8 cellular contexts compared by ENCODE assay signal in the genomic region with DNA sequence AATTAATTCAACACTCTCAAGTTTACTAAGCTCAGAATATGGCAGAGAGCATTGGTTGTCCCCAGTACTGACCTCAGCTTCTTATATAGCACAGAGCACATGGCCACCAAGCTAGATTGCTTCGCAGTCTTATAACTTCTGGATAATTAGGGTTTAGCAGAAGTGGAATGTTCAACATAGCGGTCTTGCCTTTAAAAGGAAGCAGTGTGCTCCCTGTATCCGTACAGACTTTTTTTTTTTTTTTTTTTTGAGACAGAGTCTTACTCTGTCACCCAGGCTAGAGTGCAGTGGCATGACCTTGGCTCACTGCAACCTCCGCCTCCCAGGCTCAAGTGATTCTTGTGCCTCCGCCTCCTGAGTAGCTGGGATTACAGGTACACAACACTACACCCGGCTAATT. TPM values are rescaled to one million over a fixed set of nuclear protein-coding genes. Genes with fewer than 3 reads are reported as not detected.
A peak's percentile ranks its signal among the peaks of the same experiment; 100 is the strongest.
DNase-seq lines count a peak whose midpoint lies in the region; ATAC-seq, FAIRE-seq and TF ChIP-seq lines count a peak whose summit lies in the region.
"Not testable (repeated sequence)": the region's sequence is repeated elsewhere in the genome, so short reads cannot be mapped to it uniquely, and the experiment has no call there.

No MANE protein-coding gene starts in this region.

- not testable (repeated sequence) for TF ChIP-seq POLR2A in HepG2 (IDR thresholded peaks at IDR 0.05; ENCODE audit: insufficient read depth in 1 of 2, low read depth in 2 of 2, low read length in 2 of 2)

- not testable (repeated sequence) for H3K9ac ChIP-seq in HepG2 (ENCODE audit: insufficient read depth, low read depth, low read length)

- peak overlapping the region; percentile 17 for H3K4me3 Mint-ChIP-seq in dendritic cell treated with granulocyte-macrophage colony-stimulating factor and Interleukin-4, amounts not matched to agents 40 ng/mL and 50 ng/mL, for 4 days

- not testable (repeated sequence) for H3K36me3 ChIP-seq in HepG2 (replicated peaks in 1 of 2; ENCODE audit: control insufficient read depth in 1 of 2, insufficient read depth in 2 of 2, low read length in 2 of 2); pancreas
- H3K36me3 ChIP-seq in upper lobe of right lung = peaks cover 13% of the 10 kb centered on the region

- not testable (repeated sequence) for H3K9me3 ChIP-seq in HepG2 (ENCODE audit: low read length); pancreas; upper lobe of right lung

- ATAC-seq in left ventricle myocardium superior = peak; percentile 26
- peak; percentile 56 for ATAC-seq in HepG2
- ATAC-seq in pancreas = peak in 3 of 4 donors; percentile 16 to 52 (median 47)
- ATAC-seq in upper lobe of right lung = peak; percentile 62

- H3K27me3 ChIP-seq in HL-60 (ENCODE audit: insufficient read depth, poor library complexity, severe bottlenecking); HepG2 (ENCODE audit: control insufficient read depth in 1 of 2, insufficient read depth in 2 of 2, low read length in 2 of 2); pancreas; upper lobe of right lung: not testable (repeated sequence)

- not testable (repeated sequence) for H3K9me3 Mint-ChIP-seq in dendritic cell treated with granulocyte-macrophage colony-stimulating factor and Interleukin-4, amounts not matched to agents 40 ng/mL and 50 ng/mL, for 4 days

- intact Hi-C loops in dendritic cell treated with granulocyte-macrophage colony-stimulating factor and Interleukin-4, amounts not matched to agents 40 ng/mL and 50 ng/mL, for 4 days (cut with micrococcal nuclease); left ventricle myocardium superior (cut with micrococcal nuclease); HepG2 (cut with micrococcal nuclease; ENCODE audit: unreplicated experiment); pancreas (cut with DNase I); upper lobe of right lung (cut with DNase I): not testable (repeated sequence)

- not testable (repeated sequence) for H3K4me3 ChIP-seq in HL-60 (replicated peaks; ENCODE audit: insufficient read depth, low read length); HepG2 (replicated peaks in 1 of 3; ENCODE audit: insufficient read depth in 1 of 3, low read depth in 2 of 3, low read length in 3 of 3); pancreas; upper lobe of right lung

- CTCF ChIA-PET in HepG2 (lab: Yijun Ruan, JAX; ENCODE audit: low intra/inter-chr PET ratio, low total read pairs) = not testable (repeated sequence)

- H3K27ac ChIP-seq in HL-60 (replicated peaks) (peak overlapping the region; percentile 66), VCaP (peak overlapping the region; percentile 83)
- not testable (repeated sequence) for H3K27ac ChIP-seq in HepG2 (ENCODE audit: extremely low read length, insufficient read depth, low read length); pancreas; upper lobe of right lung

- in situ Hi-C loops in HepG2 (cut with HindIII; ENCODE audit: extremely low pct_ligation_motif_present, low pct_unique_long_range_greater_than_20kb) = not testable (repeated sequence)

- H3K27ac Mint-ChIP-seq in dendritic cell treated with granulocyte-macrophage colony-stimulating factor and Interleukin-4, amounts not matched to agents 40 ng/mL and 50 ng/mL, for 4 days = peak overlapping the region; percentile 64

- TF ChIP-seq EP300 in HepG2 (IDR thresholded peaks at IDR 0.05; ENCODE audit: low read depth in 2 of 2, low read length in 2 of 2); HepG2 (CRISPR knock-in tag; IDR thresholded peaks at IDR 0.05; ENCODE audit: borderline replicate concordance): not testable (repeated sequence)

- BruUV-seq in HepG2 (replicated peaks; lab: Mats Ljungman, UMichigan) = not testable (repeated sequence)

- not testable (repeated sequence) for TF ChIP-seq CTCF in HL-60 (IDR thresholded peaks at IDR 0.05; ENCODE audit: insufficient read depth, low read length); VCaP (conservative IDR thresholded peaks at IDR 0.05); HepG2 (CRISPR knock-in tag; IDR thresholded peaks at IDR 0.05); pancreas (IDR thresholded peaks at IDR 0.05); upper lobe of right lung (IDR thresholded peaks at IDR 0.05)

- not testable (repeated sequence) for H3K79me2 ChIP-seq in HepG2 (ENCODE audit: insufficient read depth, low read length)

- H4K20me1 ChIP-seq in HepG2 (ENCODE audit: insufficient read depth, low read length) = not testable (repeated sequence)

- H2AFZ ChIP-seq in HepG2 (ENCODE audit: low read length) = not testable (repeated sequence)

- POLR2A ChIA-PET in HepG2 (lab: Yijun Ruan, JAX) = interaction anchor here (1.2 kb wide), 1 partner anchor 12 kb away, joined by 3 read pairs; no protein-coding TSS in a partner anchor

- not testable (repeated sequence) for H3K4me1 ChIP-seq in HepG2 (ENCODE audit: insufficient read depth, low read length); pancreas
- peaks cover 17% of the 10 kb centered on the region for H3K4me1 ChIP-seq in upper lobe of right lung

- peaks cover 45% of the 10 kb centered on the region for H3K4me1 Mint-ChIP-seq in dendritic cell treated with granulocyte-macrophage colony-stimulating factor and Interleukin-4, amounts not matched to agents 40 ng/mL and 50 ng/mL, for 4 days (ENCODE audit: low read depth)

- peak; percentile 45 for DNase-seq in CD1c-positive myeloid dendritic cell (ENCODE audit: extremely low spot score)
- peak in 1 of 2 experiments; percentile 42 for DNase-seq in HL-60 (ENCODE audit: low read depth in 1 of 2, low spot score in 1 of 2)
- not testable (repeated sequence) for DNase-seq in left ventricle myocardium superior; HepG2 (ENCODE audit: low spot score); pancreas; upper lobe of right lung

- H3K27me3 Mint-ChIP-seq in dendritic cell treated with granulocyte-macrophage colony-stimulating factor and Interleukin-4, amounts not matched to agents 40 ng/mL and 50 ng/mL, for 4 days = not testable (repeated sequence)

- H3K36me3 Mint-ChIP-seq in dendritic cell treated with granulocyte-macrophage colony-stimulating factor and Interleukin-4, amounts not matched to agents 40 ng/mL and 50 ng/mL, for 4 days (ENCODE audit: low read depth) = peaks cover 31% of the 10 kb centered on the region

- not testable (repeated sequence) for FAIRE-seq in HepG2 (lab: Jason Lieb, UNC); pancreas (lab: Jason Lieb, UNC)

- 70% methylated on average over 6 of the region's 6 CpGs for WGBS in HepG2 (ENCODE audit: low lambda C conversion rate)
- WGBS in pancreas, 2 donors = 83 to 84% methylated on average over 6 of the region's 6 CpGs

- H3K4me2 ChIP-seq in HepG2 (ENCODE audit: low read depth, low read length) = not testable (repeated sequence)

- TF ChIP-seq RAD21 in HepG2 (CRISPR knock-in tag; IDR thresholded peaks at IDR 0.05) = not testable (repeated sequence)

TF ChIP-seq in HepG2, 621 proteins besides CTCF, POLR2A, EP300 and RAD21:
- peak; percentile 55; the same call in 1 of the 2 replicates for TF ChIP-seq ZNF362 (CRISPR knock-in tag; IDR thresholded peaks at IDR 0.05; ENCODE audit: borderline replicate concordance)

RNA-seq across cellular contexts. Expression of gene CD302, which starts 13.3 kb away (rescaled TPM):
- 19.9 TPM for total RNA-seq in left ventricle myocardium superior
- 5.6 and 8.0 TPM in 2 replicates for total RNA-seq in HepG2 (2016; rRNA removed; fragmentation: Illumina TruSeq; extraction: Trizol)
- 1.4 and 1.7 TPM in 2 replicates for total RNA-seq in HepG2 (2016; cell fraction: cytosol; rRNA removed; fragmentation: Illumina TruSeq; extraction: Trizol; ENCODE audit: low read depth)
- total RNA-seq in HepG2 (2016; cell fraction: insoluble cytoplasmic fraction; rRNA removed; fragmentation: Illumina TruSeq; extraction: Trizol) = 5.5 and 7.6 TPM in 2 replicates
- total RNA-seq in HepG2 (2016; cell fraction: membrane; rRNA removed; fragmentation: Illumina TruSeq; extraction: Trizol) = 3.5 and 4.0 TPM in 2 replicates
- total RNA-seq in HepG2 (2016; cell fraction: nucleus; rRNA removed; fragmentation: Illumina TruSeq; extraction: Trizol) = 8.1 and 9.2 TPM in 2 replicates
- 15.6 and 16.0 TPM in 2 replicates for polyA plus RNA-seq in HepG2 (2011; rRNA removed)
- 6.9 and 14.7 TPM in 2 replicates for polyA plus RNA-seq in HepG2 (2011; cell fraction: cytosol; rRNA removed)
- 2.4 and 4.1 TPM in 2 replicates for polyA plus RNA-seq in HepG2 (2011; cell fraction: nucleus; rRNA removed)
- polyA plus RNA-seq in HepG2 (2012) = 14.4 and 16.4 TPM in 2 replicates
- polyA plus RNA-seq in HepG2 (2016; cell fraction: cytosol; fragmentation: Illumina TruSeq; extraction: Trizol; ENCODE audit: low read depth) = 2.1 and 2.3 TPM in 2 replicates
- polyA plus RNA-seq in HepG2 (2016; cell fraction: insoluble cytoplasmic fraction; fragmentation: Illumina TruSeq; extraction: Trizol; ENCODE audit: low read depth) = 9.4 and 9.8 TPM in 2 replicates
- 4.1 and 4.5 TPM in 2 replicates for polyA plus RNA-seq in HepG2 (2016; cell fraction: membrane; fragmentation: Illumina TruSeq; extraction: Trizol; ENCODE audit: low read depth)
- 12.9 and 15.8 TPM in 2 replicates for polyA plus RNA-seq in HepG2 (2016; cell fraction: nucleus; fragmentation: Illumina TruSeq; extraction: Trizol; ENCODE audit: insufficient read depth, low read depth)
- 3.5 TPM in 1 of 2 replicates, not detected in the other for polyA minus RNA-seq in HepG2 (2011; rRNA and poly(A)+ RNA removed; ENCODE audit: low replicate concordance)
- polyA minus RNA-seq in HepG2 (2011; cell fraction: cytosol; rRNA and poly(A)+ RNA removed) = 11.8 and 16.6 TPM in 2 replicates
- polyA minus RNA-seq in HepG2 (2011; cell fraction: nucleus; rRNA and poly(A)+ RNA removed) = 7.7 and 12.2 TPM in 2 replicates
- total RNA-seq in pancreas = 10 to 100 TPM in 4 of 6 donors, 1 to 10 TPM in 2; 7.0 to 18.4 (median 14.6) TPM
- polyA plus RNA-seq in pancreas = 10 to 100 TPM in 1 of 2 donors, 1 to 10 TPM in 1; 8.3 to 12.0 TPM
- 109 TPM for total RNA-seq in upper lobe of right lung
